Comparison of ENCODE assay signal across 31 cellular contexts in genomic region chr18:48338915-48339314, GRCh38.
"Had no signal": no experiment of that assay in that cellular context is flagged by ENCODE, and none has a peak within 500 bp of the region (broad histone marks: within the 10 kb centered on the region; RNA-seq: fewer than 3 reads in every experiment).

No MANE protein-coding gene starts in this region.

- H3K4me3 ChIP-seq: colonic mucosa, esophagus muscularis mucosa, gastrocnemius medialis had no signal

- H3K9me3 Mint-ChIP-seq: activated B cell treated with CpG ODN at 0.5 μM for 24 hours; activated CD8-positive, alpha-beta T cell treated with anti-CD3 and anti-CD28 coated beads for 36 hours; activated T-cell treated with anti-CD3 and anti-CD28 coated beads, Interleukin-2, amount 50 U/mL, for 4 hours; activated T-helper 17 cell treated with anti-CD3 and anti-CD28 coated beads, Interleukin-2, amount 50 U/mL, for 72 hours; central memory CD8-positive, alpha-beta T cell; effector memory CD8-positive, alpha-beta T cell; T-cell; T-helper 1 cell treated with Interleukin-12 subunit alpha and Interleukin-12 subunit beta and Interleukin-4 antibody, amounts not matched to agents 30 μg/mL and 1 μg/mL, for 36 hours; T-helper 2 cell treated with Interferon-gamma antibody and Interleukin-4, amounts not matched to agents 5 μg/mL and 100 μg/mL, for 36 hours had no signal

- ATAC-seq: activated CD4-positive, CD25-positive, alpha-beta regulatory T cell treated with anti-CD3 and anti-CD28 coated beads, Interleukin-2, amount 50 U/mL, for 24 hours; activated CD8-positive, alpha-beta T cell treated with anti-CD3 and anti-CD28 coated beads for 36 hours; activated T-cell treated with anti-CD3 and anti-CD28 coated beads, Interleukin-2, amount 50 U/mL, for 4 hours; activated T-helper 17 cell treated with anti-CD3 and anti-CD28 coated beads, Interleukin-2, amount 50 U/mL, for 72 hours; effector memory CD8-positive, alpha-beta T cell; foreskin keratinocyte; gastrocnemius medialis; T-cell had no signal

- H3K27ac Mint-ChIP-seq: activated B cell treated with CpG ODN at 0.5 μM for 24 hours; activated CD8-positive, alpha-beta T cell treated with anti-CD3 and anti-CD28 coated beads for 36 hours; activated naive CD8-positive, alpha-beta T cell; activated T-helper 17 cell treated with anti-CD3 and anti-CD28 coated beads, Interleukin-2, amount 50 U/mL, for 72 hours; effector memory CD8-positive, alpha-beta T cell; T-cell; T-helper 1 cell treated with Interleukin-12 subunit alpha and Interleukin-12 subunit beta and Interleukin-4 antibody, amounts not matched to agents 30 μg/mL and 1 μg/mL, for 36 hours; T-helper 2 cell treated with Interferon-gamma antibody and Interleukin-4, amounts not matched to agents 5 μg/mL and 100 μg/mL, for 36 hours had no signal

- H3K4me3 Mint-ChIP-seq: activated B cell treated with CpG ODN at 0.5 μM for 24 hours; activated CD8-positive, alpha-beta T cell treated with anti-CD3 and anti-CD28 coated beads for 36 hours; activated naive CD8-positive, alpha-beta T cell; activated T-cell treated with anti-CD3 and anti-CD28 coated beads, Interleukin-2, amount 50 U/mL, for 4 hours; activated T-helper 17 cell treated with anti-CD3 and anti-CD28 coated beads, Interleukin-2, amount 50 U/mL, for 72 hours; central memory CD8-positive, alpha-beta T cell; effector memory CD8-positive, alpha-beta T cell; T-cell; T-helper 1 cell treated with Interleukin-12 subunit alpha and Interleukin-12 subunit beta and Interleukin-4 antibody, amounts not matched to agents 30 μg/mL and 1 μg/mL, for 36 hours; T-helper 2 cell treated with Interferon-gamma antibody and Interleukin-4, amounts not matched to agents 5 μg/mL and 100 μg/mL, for 36 hours had no signal

- H3K9me3 ChIP-seq: colonic mucosa, esophagus muscularis mucosa, gastrocnemius medialis had no signal

- H3K27me3 ChIP-seq: colonic mucosa, esophagus muscularis mucosa, gastrocnemius medialis had no signal

- H3K4me1 ChIP-seq: colonic mucosa, foreskin keratinocyte had no signal

- H3K27ac ChIP-seq: brain microvascular endothelial cell, colonic mucosa, esophagus muscularis mucosa, foreskin keratinocyte, gastrocnemius medialis, WERI-Rb-1 had no signal

- H3K4me1 Mint-ChIP-seq: activated B cell treated with CpG ODN at 0.5 μM for 24 hours; activated T-helper 17 cell treated with anti-CD3 and anti-CD28 coated beads, Interleukin-2, amount 50 U/mL, for 72 hours; central memory CD8-positive, alpha-beta T cell; T-cell had no signal

- H3K27me3 Mint-ChIP-seq: activated naive CD8-positive, alpha-beta T cell; activated T-helper 17 cell treated with anti-CD3 and anti-CD28 coated beads, Interleukin-2, amount 50 U/mL, for 72 hours had no signal

- H3K36me3 ChIP-seq: brain microvascular endothelial cell, colonic mucosa, esophagus muscularis mucosa, gastrocnemius medialis, WERI-Rb-1 had no signal

- DNase-seq: activated B cell treated with CpG ODN at 0.5 μM for 24 hours; activated CD4-positive, alpha-beta T cell treated with anti-CD3 and anti-CD28 coated beads for 48 hours; activated CD4-positive, alpha-beta T cell treated with anti-CD3 and anti-CD28 coated beads, Interleukin-2, amount 50 U/mL, for 1 hour; activated CD4-positive, alpha-beta T cell treated with anti-CD3 and anti-CD28 coated beads, Interleukin-2, amount 50 U/mL, for 48 hours; activated CD8-positive, alpha-beta memory T cell treated with anti-CD3 and anti-CD28 coated beads for 24 hours; activated CD8-positive, alpha-beta T cell treated with anti-CD3 and anti-CD28 coated beads for 36 hours; activated effector memory CD4-positive, alpha-beta T cell treated with Interleukin-2 at 50 U/mL for 16 hours; activated gamma-delta T cell treated with Interleukin-2 at 50 U/mL for 16 hours; activated naive CD4-positive, alpha-beta T cell treated with anti-CD3 and anti-CD28 coated beads, Interleukin-2, amount 50 U/mL, for 16 hours; activated naive CD4-positive, alpha-beta T cell treated with Interleukin-2 at 50 U/mL for 16 hours; activated T-cell treated with anti-CD3 and anti-CD28 coated beads, Interleukin-2, amount 50 U/mL, for 4 hours; amniotic stem cell; anterior cingulate cortex; brain microvascular endothelial cell; colonic mucosa; effector memory CD8-positive, alpha-beta T cell; erythroblast; gastrocnemius medialis; glutamatergic neuron; SW 1271; T-cell; T1000; WERI-Rb-1 had no signal
